13 cellular contexts compared by ENCODE assay signal in the genomic region with DNA sequence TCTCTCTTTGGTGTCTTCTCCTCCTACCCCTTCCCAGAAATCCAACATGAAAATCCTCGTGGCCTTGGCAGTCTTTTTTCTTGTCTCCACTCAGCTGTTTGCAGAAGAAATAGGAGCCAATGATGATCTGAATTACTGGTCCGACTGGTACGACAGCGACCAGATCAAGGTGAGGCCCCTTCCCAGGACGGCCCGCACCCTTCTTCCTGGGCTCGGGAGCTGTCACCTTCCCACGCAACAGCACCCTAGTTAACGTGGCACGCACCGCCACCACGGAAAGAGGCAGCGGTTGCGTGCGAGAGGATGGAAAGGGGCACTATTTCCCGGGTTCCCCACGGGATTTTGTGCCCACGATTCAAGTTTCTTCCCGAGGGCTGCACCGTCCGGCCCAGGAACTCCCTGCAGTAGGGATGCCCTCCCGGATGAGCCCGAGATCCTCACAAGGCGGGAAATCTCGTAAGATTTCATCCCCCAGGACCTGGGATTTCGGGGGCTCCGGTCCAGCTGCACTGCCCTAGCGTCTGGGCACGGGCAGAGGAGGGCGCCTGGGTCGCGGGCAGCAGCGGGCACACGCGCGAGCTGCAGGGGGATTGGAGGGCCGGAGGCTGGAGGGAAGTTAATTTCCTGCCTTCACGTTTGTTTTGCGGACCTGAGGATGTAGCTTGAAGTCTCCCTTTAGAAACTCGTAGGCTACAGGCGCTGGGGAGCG. TPM values are rescaled to one million over a fixed set of nuclear protein-coding genes. Genes with fewer than 3 reads are reported as not detected.
DNase-seq lines count a peak whose midpoint lies in the region; ATAC-seq, FAIRE-seq and TF ChIP-seq lines count a peak whose summit lies in the region.
"Had no signal": no experiment of that assay in that cellular context is flagged by ENCODE, and none has a peak within 500 bp of the region (broad histone marks: within the 10 kb centered on the region; RNA-seq: fewer than 3 reads in every experiment).

No MANE protein-coding gene starts in this region.

- H3K4me1 ChIP-seq in ES-I3 (ENCODE audit: insufficient read depth, low read length) (no peaks in the 10 kb centered on the region; the same call in 1 of the 2 replicates), HepG2 (ENCODE audit: insufficient read depth, low read length) (no peaks in the 10 kb centered on the region)
- H3K4me1 ChIP-seq: upper lobe of right lung had no signal

- TF ChIP-seq EP300 in HepG2 (IDR thresholded peaks at IDR 0.05; ENCODE audit: low read depth in 2 of 2, low read length in 2 of 2) (no peak), HepG2 (CRISPR knock-in tag; IDR thresholded peaks at IDR 0.05; ENCODE audit: borderline replicate concordance) (no peak)

- H4K20me1 ChIP-seq in HepG2 (ENCODE audit: insufficient read depth, low read length), result no peaks in the 10 kb centered on the region

- H3K9me3 ChIP-seq in ES-I3 (ENCODE audit: control insufficient read depth, insufficient read depth, low read length) (peaks cover 3% of the 10 kb centered on the region; the same call in 1 of the 2 replicates), HepG2 (ENCODE audit: low read length) (no peaks in the 10 kb centered on the region)
- H3K9me3 ChIP-seq: upper lobe of right lung had no signal

- POLR2A ChIA-PET in HepG2 (lab: Yijun Ruan, JAX), result no interaction called here

- no TSS peak for BruUV-seq in HepG2 (replicated peaks; lab: Mats Ljungman, UMichigan)

- peaks cover 92% of the 10 kb centered on the region for H3K27me3 Mint-ChIP-seq in progenitor cell of endocrine pancreas

- CTCF ChIA-PET in HepG2 (lab: Yijun Ruan, JAX; ENCODE audit: low intra/inter-chr PET ratio, low total read pairs), result no interaction called here

- H3K4me3 Mint-ChIP-seq in progenitor cell of endocrine pancreas (ENCODE audit: low read depth), result peak overlapping the region; percentile 68
- H3K4me3 Mint-ChIP-seq: activated CD4-positive, alpha-beta T cell treated with anti-CD3 and anti-CD28 coated beads, Interleukin-2, amount 10 ng/mL, durations not matched to agents 24 days and 14 days had no signal

- H3K9me3 Mint-ChIP-seq in progenitor cell of endocrine pancreas (ENCODE audit: low read depth), result no peaks in the 10 kb centered on the region
- H3K9me3 Mint-ChIP-seq: activated CD4-positive, alpha-beta T cell treated with anti-CD3 and anti-CD28 coated beads, Interleukin-2, amount 10 ng/mL, durations not matched to agents 24 days and 14 days had no signal

- no peaks in the 10 kb centered on the region for H3K36me3 ChIP-seq in ES-I3 (ENCODE audit: insufficient read depth, low read length)
- H3K36me3 ChIP-seq in HepG2 (replicated peaks in 1 of 2; ENCODE audit: control insufficient read depth in 1 of 2, insufficient read depth in 2 of 2, low read length in 2 of 2), result no peaks in the 10 kb centered on the region
- H3K36me3 ChIP-seq: upper lobe of right lung had no signal

- no peak overlapping the region for H3K27ac Mint-ChIP-seq in progenitor cell of endocrine pancreas
- H3K27ac Mint-ChIP-seq: activated CD4-positive, alpha-beta T cell treated with anti-CD3 and anti-CD28 coated beads, Interleukin-2, amount 10 ng/mL, durations not matched to agents 24 days and 14 days had no signal

- intact Hi-C loops in HepG2 (cut with micrococcal nuclease; ENCODE audit: unreplicated experiment), result no loop called here

- peaks cover 0 to 31% of the 10 kb centered on the region in 2 experiments; a peak in 2 of 5 replicates for H3K27me3 ChIP-seq in HepG2 (ENCODE audit: control insufficient read depth in 1 of 2, insufficient read depth in 2 of 2, low read length in 2 of 2)

- no peak for FAIRE-seq in HepG2 (lab: Jason Lieb, UNC)

- peak overlapping the region; percentile 41 for H3K4me3 ChIP-seq in iPS-11a (ENCODE audit: low read depth, low read length)
- no peak overlapping the region for H3K4me3 ChIP-seq in HepG2 (replicated peaks in 1 of 3; ENCODE audit: insufficient read depth in 1 of 3, low read depth in 2 of 3, low read length in 3 of 3)
- H3K4me3 ChIP-seq: upper lobe of right lung had no signal

- no peak for ATAC-seq in HepG2

- in situ Hi-C loops in HepG2 (cut with HindIII; ENCODE audit: extremely low pct_ligation_motif_present, low pct_unique_long_range_greater_than_20kb), result no loop called here

- H3K4me2 ChIP-seq in HepG2 (ENCODE audit: low read depth, low read length), result no peak overlapping the region

- H2AFZ ChIP-seq in HepG2 (ENCODE audit: low read length), result no peak overlapping the region

- H3K9ac ChIP-seq in ES-I3 (ENCODE audit: low read depth, low read length) (peak overlapping the region; percentile 68), HepG2 (ENCODE audit: insufficient read depth, low read depth, low read length) (no peak overlapping the region)

- DNase-seq in SW480 (ENCODE audit: low spot score) (peak; percentile 9), progenitor cell of endocrine pancreas (ENCODE audit: low spot score, unreplicated experiment) (no peak), HepG2 (ENCODE audit: low spot score) (no peak), amniotic stem cell (lab: John Stamatoyannopoulos, UW) (no peak), NCI-H1417 treated with DMSO at 0.1 percent for 48 hours (lab: John Stamatoyannopoulos, UW) (no peak), AML-193 (lab: John Stamatoyannopoulos, UW) (no peak)
- DNase-seq: activated CD4-positive, alpha-beta T cell treated with anti-CD3 and anti-CD28 coated beads, Interleukin-2, amount 10 ng/mL, durations not matched to agents 24 days and 14 days; DMS153; NCI-H510A; upper lobe of right lung had no signal

- TF ChIP-seq POLR2A in HepG2 (IDR thresholded peaks at IDR 0.05; ENCODE audit: insufficient read depth in 1 of 2, low read depth in 2 of 2, low read length in 2 of 2), result no peak

- no peak for TF ChIP-seq CTCF in progenitor cell of endocrine pancreas (IDR thresholded peaks at IDR 0.05; ENCODE audit: unreplicated experiment)
- TF ChIP-seq CTCF in HepG2 (CRISPR knock-in tag; IDR thresholded peaks at IDR 0.05), result no peak

- no peaks in the 10 kb centered on the region for H3K79me2 ChIP-seq in HepG2 (ENCODE audit: insufficient read depth, low read length)

- no peak for TF ChIP-seq RAD21 in HepG2 (CRISPR knock-in tag; IDR thresholded peaks at IDR 0.05)

- no peak overlapping the region for H3K27ac ChIP-seq in HepG2 (ENCODE audit: extremely low read length, insufficient read depth, low read length)
- H3K27ac ChIP-seq: upper lobe of right lung had no signal

- 55% methylated on average over 24 of the region's 42 CpGs for WGBS in HepG2 (ENCODE audit: low lambda C conversion rate)

- H3K4me1 Mint-ChIP-seq in progenitor cell of endocrine pancreas (ENCODE audit: low read depth), result peaks cover 19% of the 10 kb centered on the region

- H3K36me3 Mint-ChIP-seq in progenitor cell of endocrine pancreas (ENCODE audit: insufficient read depth), result no peaks in the 10 kb centered on the region

TF ChIP-seq in HepG2, 621 proteins besides CTCF, POLR2A, EP300 and RAD21:
- TF ChIP-seq, protein P1, sequence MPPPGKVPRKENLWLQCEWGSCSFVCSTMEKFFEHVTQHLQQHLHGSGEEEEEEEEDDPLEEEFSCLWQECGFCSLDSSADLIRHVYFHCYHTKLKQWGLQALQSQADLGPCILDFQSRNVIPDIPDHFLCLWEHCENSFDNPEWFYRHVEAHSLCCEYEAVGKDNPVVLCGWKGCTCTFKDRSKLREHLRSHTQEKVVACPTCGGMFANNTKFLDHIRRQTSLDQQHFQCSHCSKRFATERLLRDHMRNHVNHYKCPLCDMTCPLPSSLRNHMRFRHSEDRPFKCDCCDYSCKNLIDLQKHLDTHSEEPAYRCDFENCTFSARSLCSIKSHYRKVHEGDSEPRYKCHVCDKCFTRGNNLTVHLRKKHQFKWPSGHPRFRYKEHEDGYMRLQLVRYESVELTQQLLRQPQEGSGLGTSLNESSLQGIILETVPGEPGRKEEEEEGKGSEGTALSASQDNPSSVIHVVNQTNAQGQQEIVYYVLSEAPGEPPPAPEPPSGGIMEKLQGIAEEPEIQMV (CRISPR knock-in tag; IDR thresholded peaks at IDR 0.05; ENCODE audit: low read depth), result no peak

RNA-seq across cellular contexts. Expression of a gene that starts 0.8 kb away (rescaled TPM):
- not detected in 2 replicates for total RNA-seq in progenitor cell of endocrine pancreas
- total RNA-seq in HepG2 (2016; rRNA removed; fragmentation: Illumina TruSeq; extraction: Trizol), result not detected in 2 replicates
- total RNA-seq in HepG2 (2016; cell fraction: cytosol; rRNA removed; fragmentation: Illumina TruSeq; extraction: Trizol; ENCODE audit: low read depth), result not detected in 2 replicates
- total RNA-seq in HepG2 (2016; cell fraction: insoluble cytoplasmic fraction; rRNA removed; fragmentation: Illumina TruSeq; extraction: Trizol), result not detected in 2 replicates
- not detected in 2 replicates for total RNA-seq in HepG2 (2016; cell fraction: membrane; rRNA removed; fragmentation: Illumina TruSeq; extraction: Trizol)
- not detected in 2 replicates for total RNA-seq in HepG2 (2016; cell fraction: nucleus; rRNA removed; fragmentation: Illumina TruSeq; extraction: Trizol)
- polyA plus RNA-seq in HepG2 (2011; rRNA removed), result not detected in 2 replicates
- not detected in 2 replicates for polyA plus RNA-seq in HepG2 (2011; cell fraction: cytosol; rRNA removed)
- not detected in 2 replicates for polyA plus RNA-seq in HepG2 (2011; cell fraction: nucleus; rRNA removed)
- polyA plus RNA-seq in HepG2 (2012), result not detected in 2 replicates
- polyA plus RNA-seq in HepG2 (2016; cell fraction: cytosol; fragmentation: Illumina TruSeq; extraction: Trizol; ENCODE audit: low read depth), result not detected in 2 replicates
- polyA plus RNA-seq in HepG2 (2016; cell fraction: insoluble cytoplasmic fraction; fragmentation: Illumina TruSeq; extraction: Trizol; ENCODE audit: low read depth), result not detected in 2 replicates
- not detected in 2 replicates for polyA plus RNA-seq in HepG2 (2016; cell fraction: membrane; fragmentation: Illumina TruSeq; extraction: Trizol; ENCODE audit: low read depth)
- polyA plus RNA-seq in HepG2 (2016; cell fraction: nucleus; fragmentation: Illumina TruSeq; extraction: Trizol; ENCODE audit: insufficient read depth, low read depth), result not detected in 2 replicates
- not detected in 2 replicates for polyA minus RNA-seq in HepG2 (2011; rRNA and poly(A)+ RNA removed; ENCODE audit: low replicate concordance)
- not detected in 2 replicates for polyA minus RNA-seq in HepG2 (2011; cell fraction: cytosol; rRNA and poly(A)+ RNA removed)
- not detected in 2 replicates for polyA minus RNA-seq in HepG2 (2011; cell fraction: nucleus; rRNA and poly(A)+ RNA removed)
- total RNA-seq: LHCN-M2, upper lobe of right lung had no signal
